Comparison of ENCODE assay signal across 27 cellular contexts in genomic region chr6:8279094-8279805, GRCh38.
A peak's percentile ranks its signal among the peaks of the same experiment; 100 is the strongest.
DNase-seq lines count a peak whose midpoint lies in the region; ATAC-seq, FAIRE-seq and TF ChIP-seq lines count a peak whose summit lies in the region.
"Had no signal": no experiment of that assay in that cellular context is flagged by ENCODE, and none has a peak within 500 bp of the region (broad histone marks: within the 10 kb centered on the region; RNA-seq: fewer than 3 reads in every experiment).

No MANE protein-coding gene starts in this region.

- TF ChIP-seq CTCF in 22Rv1 (IDR thresholded peaks at IDR 0.05), result no peak
- TF ChIP-seq CTCF in glutamatergic neuron (IDR thresholded peaks at IDR 0.05; ENCODE audit: partially characterized antibody, unreplicated experiment), result no peak
- no peak for TF ChIP-seq CTCF in kidney (IDR thresholded peaks at IDR 0.05; ENCODE audit: borderline replicate concordance, extremely low read depth, insufficient read depth)

- H3K27ac Mint-ChIP-seq in glutamatergic neuron (ENCODE audit: unreplicated experiment), result peak overlapping the region; percentile 88
- H3K27ac Mint-ChIP-seq: activated T-helper 1 cell treated with anti-CD3 and anti-CD28 coated beads, Interleukin-12 subunit alpha, Interleukin-12 subunit beta, Interleukin-2, Interleukin-4 antibody, amounts not matched to agents 30 ng/mL and 10 ng/mL and 1 ng/mL, durations not matched to agents 14 hours and 24 hours and 36 hours; B cell; CD8-positive, alpha-beta memory T cell; dendritic cell treated with granulocyte-macrophage colony-stimulating factor and Interleukin-4, amounts not matched to agents 40 ng/mL and 50 ng/mL, for 4 days; IgD-negative memory B cell; stimulated activated effector memory CD8-positive, alpha-beta T cell treated with anti-CD3 and anti-CD28 coated beads, Interleukin-12 subunit alpha, Interleukin-12 subunit beta, amount 100 ng/mL, for 72 hours; T-helper 1 cell treated with Interleukin-12 subunit alpha and Interleukin-12 subunit beta and Interleukin-4 antibody, amounts not matched to agents 30 μg/mL and 1 μg/mL, for 36 hours had no signal

- no peak overlapping the region for H3K4me3 ChIP-seq in kidney (ENCODE audit: low read length in 2 of 2)
- H3K4me3 ChIP-seq: esophagus squamous epithelium, HAP-1, lower lobe of right lung, transverse colon had no signal

- no peak overlapping the region for H3K9ac ChIP-seq in kidney (ENCODE audit: low read length in 2 of 2)

- FAIRE-seq in kidney (lab: Jason Lieb, UNC), result no peak
- FAIRE-seq: GM12891 had no signal

- no peak for ATAC-seq in HG02870 (IDR thresholded peaks at IDR 0.05; ENCODE audit: unreplicated experiment)
- ATAC-seq: foreskin keratinocyte; naive thymus-derived CD8-positive, alpha-beta T cell; stimulated activated effector memory CD8-positive, alpha-beta T cell treated with anti-CD3 and anti-CD28 coated beads, Interleukin-12 subunit alpha, Interleukin-12 subunit beta, amount 100 ng/mL, for 72 hours had no signal

- H3K27ac ChIP-seq in 22Rv1, result peak overlapping the region; percentile 23; the same call in 1 of the 2 replicates
- no peak overlapping the region for H3K27ac ChIP-seq in kidney (ENCODE audit: low read depth in 2 of 2, low read length in 2 of 2)
- H3K27ac ChIP-seq: esophagus squamous epithelium, foreskin keratinocyte, lower lobe of right lung, RWPE1, transverse colon had no signal

- H3K4me1 Mint-ChIP-seq in glutamatergic neuron (ENCODE audit: low read depth, unreplicated experiment), result peaks cover 28% of the 10 kb centered on the region
- H3K4me1 Mint-ChIP-seq: B cell; central memory CD8-positive, alpha-beta T cell; IgD-negative memory B cell; stimulated activated effector memory CD8-positive, alpha-beta T cell treated with anti-CD3 and anti-CD28 coated beads, Interleukin-12 subunit alpha, Interleukin-12 subunit beta, amount 100 ng/mL, for 72 hours had no signal

- intact Hi-C loops in kidney (cut with DNase I), result no loop called here
- intact Hi-C loops in head of caudate nucleus (cut with DNase I), result no loop called here

- H3K27me3 Mint-ChIP-seq in glutamatergic neuron (ENCODE audit: unreplicated experiment), result no peaks in the 10 kb centered on the region
- H3K27me3 Mint-ChIP-seq: B cell; dendritic cell treated with granulocyte-macrophage colony-stimulating factor and Interleukin-4, amounts not matched to agents 40 ng/mL and 50 ng/mL, for 4 days had no signal

- H3K36me3 Mint-ChIP-seq in glutamatergic neuron (ENCODE audit: unreplicated experiment), result no peaks in the 10 kb centered on the region
- H3K36me3 Mint-ChIP-seq: CD8-positive, alpha-beta memory T cell; IgD-negative memory B cell; naive thymus-derived CD8-positive, alpha-beta T cell; stimulated activated effector memory CD8-positive, alpha-beta T cell treated with anti-CD3 and anti-CD28 coated beads, Interleukin-12 subunit alpha, Interleukin-12 subunit beta, amount 100 ng/mL, for 72 hours had no signal

- peak overlapping the region; percentile 20 for H3K4me3 Mint-ChIP-seq in glutamatergic neuron (ENCODE audit: unreplicated experiment)
- H3K4me3 Mint-ChIP-seq: activated T-helper 1 cell treated with anti-CD3 and anti-CD28 coated beads, Interleukin-12 subunit alpha, Interleukin-12 subunit beta, Interleukin-2, Interleukin-4 antibody, amounts not matched to agents 30 ng/mL and 10 ng/mL and 1 ng/mL, durations not matched to agents 14 hours and 24 hours and 36 hours; B cell; CD8-positive, alpha-beta memory T cell; central memory CD8-positive, alpha-beta T cell; dendritic cell treated with granulocyte-macrophage colony-stimulating factor and Interleukin-4, amounts not matched to agents 40 ng/mL and 50 ng/mL, for 4 days; IgD-negative memory B cell; naive thymus-derived CD8-positive, alpha-beta T cell; stimulated activated effector memory CD8-positive, alpha-beta T cell treated with anti-CD3 and anti-CD28 coated beads, Interleukin-12 subunit alpha, Interleukin-12 subunit beta, amount 100 ng/mL, for 72 hours; T-helper 1 cell treated with Interleukin-12 subunit alpha and Interleukin-12 subunit beta and Interleukin-4 antibody, amounts not matched to agents 30 μg/mL and 1 μg/mL, for 36 hours had no signal

- H3K4me1 ChIP-seq in kidney (ENCODE audit: control insufficient read depth in 1 of 2, insufficient read depth in 1 of 2, low read depth in 1 of 2, low read length in 2 of 2), result no peaks in the 10 kb centered on the region
- H3K4me1 ChIP-seq: esophagus squamous epithelium, foreskin keratinocyte, HAP-1, lower lobe of right lung, transverse colon had no signal

- peak; percentile 9 for DNase-seq in EL
- peak; percentile 43 for DNase-seq in NCI-H82 (lab: John Stamatoyannopoulos, UW)
- no peak for DNase-seq in glutamatergic neuron
- DNase-seq in kidney, result no peak
- no peak for DNase-seq in head of caudate nucleus
- no peak for DNase-seq in central memory CD4-positive, alpha-beta T cell
- DNase-seq: activated CD4-positive, alpha-beta T cell treated with anti-CD3 and anti-CD28 coated beads, Interleukin-2, amount 50 U/mL, for 4 hours; activated naive CD4-positive, alpha-beta T cell treated with Interleukin-2 at 50 U/mL for 16 hours; CD8-positive, alpha-beta memory T cell; esophagus squamous epithelium; foreskin keratinocyte; lower lobe of right lung; naive thymus-derived CD8-positive, alpha-beta T cell; NCI-H2227 treated with DMSO at 0.1 percent for 48 hours; transverse colon had no signal

- no peaks in the 10 kb centered on the region for H3K9me3 ChIP-seq in kidney (ENCODE audit: control insufficient read depth in 1 of 2, low read length in 2 of 2)
- H3K9me3 ChIP-seq: esophagus squamous epithelium, HAP-1, lower lobe of right lung, transverse colon had no signal

- no peaks in the 10 kb centered on the region for H3K36me3 ChIP-seq in kidney (ENCODE audit: control insufficient read depth in 1 of 2, insufficient read depth in 2 of 2, low read length in 2 of 2)
- H3K36me3 ChIP-seq: esophagus squamous epithelium, HAP-1, lower lobe of right lung, transverse colon had no signal

- no peaks in the 10 kb centered on the region for H3K9me3 Mint-ChIP-seq in glutamatergic neuron (ENCODE audit: unreplicated experiment)
- H3K9me3 Mint-ChIP-seq: activated T-helper 1 cell treated with anti-CD3 and anti-CD28 coated beads, Interleukin-12 subunit alpha, Interleukin-12 subunit beta, Interleukin-2, Interleukin-4 antibody, amounts not matched to agents 30 ng/mL and 10 ng/mL and 1 ng/mL, durations not matched to agents 14 hours and 24 hours and 36 hours; central memory CD8-positive, alpha-beta T cell; naive thymus-derived CD8-positive, alpha-beta T cell; stimulated activated effector memory CD8-positive, alpha-beta T cell treated with anti-CD3 and anti-CD28 coated beads, Interleukin-12 subunit alpha, Interleukin-12 subunit beta, amount 100 ng/mL, for 72 hours; T-helper 1 cell treated with Interleukin-12 subunit alpha and Interleukin-12 subunit beta and Interleukin-4 antibody, amounts not matched to agents 30 μg/mL and 1 μg/mL, for 36 hours had no signal

Comparison
In these comparisons a context has a peak if more than half of its experiments do, and no peak if none do; other contexts are left out.
1. DNase-seq: peak in EL (single experiment) and NCI-H82 (single experiment); none in glutamatergic neuron (single experiment), kidney (single experiment), head of caudate nucleus (0 of 42) and central memory CD4-positive, alpha-beta T cell (single experiment).